Comparison of ENCODE assay signal across 36 cellular contexts in genomic region chr7:25399000-25399750, GRCh38.
"Had no signal": no experiment of that assay in that cellular context is flagged by ENCODE, and none has a peak within 500 bp of the region (broad histone marks: within the 10 kb centered on the region; RNA-seq: fewer than 3 reads in every experiment).

No MANE protein-coding gene starts in this region.

- H3K9me3 Mint-ChIP-seq: activated naive CD4-positive, alpha-beta T cell treated with anti-CD3 and anti-CD28 coated beads, Interleukin-2, amount 50 U/mL, for 24 hours; activated naive CD8-positive, alpha-beta T cell treated with anti-CD3 and anti-CD28 coated beads, Interleukin-2, amount 10 ng/mL, durations not matched to agents 7 days and 5 days; activated T-cell treated with anti-CD3 and anti-CD28 coated beads, Interleukin-2, amount 50 U/mL, for 24 hours; activated T-helper 2 cell treated with anti-CD3 and anti-CD28 coated beads, Interferon-gamma antibody, Interleukin-2, Interleukin-4, amounts not matched to agents 10 μg/mL and 5 μg/mL and 100 μg/mL, durations not matched to agents 14 hours and 24 hours and 36 hours had no signal

- H3K4me2 ChIP-seq: PC-9 had no signal

- H3K4me1 Mint-ChIP-seq: activated naive CD4-positive, alpha-beta T cell treated with anti-CD3 and anti-CD28 coated beads, Interleukin-2, amount 50 U/mL, for 24 hours had no signal

- H3K9me3 ChIP-seq: ascending aorta, MG63 had no signal

- H3K27me3 ChIP-seq: ascending aorta, cardiac muscle cell had no signal

- H2AFZ ChIP-seq: PC-9 had no signal

- DNase-seq: activated CD4-positive, alpha-beta T cell treated with anti-CD3 and anti-CD28 coated beads for 1 hour; activated CD4-positive, alpha-beta T cell treated with anti-CD3 and anti-CD28 coated beads for 48 hours; activated CD4-positive, alpha-beta T cell treated with anti-CD3 and anti-CD28 coated beads, Interleukin-2, amount 50 U/mL, for 48 hours; activated CD4-positive, CD25-positive, alpha-beta regulatory T cell; activated CD8-positive, alpha-beta T cell treated with anti-CD3 and anti-CD28 coated beads, Interleukin-2, amount 10 ng/mL, durations not matched to agents 7 days and 5 days; activated gamma-delta T cell; activated naive CD4-positive, alpha-beta T cell treated with Interleukin-2 at 50 U/mL for 16 hours; activated naive CD8-positive, alpha-beta T cell treated with anti-CD3 and anti-CD28 coated beads, Interleukin-2, amount 10 ng/mL, durations not matched to agents 7 days and 5 days; activated T-cell treated with anti-CD3 and anti-CD28 coated beads, Interleukin-2, amount 50 U/mL, for 24 hours; amygdala; Karpas-422; KBM-7; MG63; NCI-H1048; NCI-H1105 treated with DMSO at 0.1 percent for 48 hours; NCI-H1436; NCI-H187; NCI-H2029 treated with DMSO at 0.1 percent for 48 hours; NCI-H2107; NCI-H2171; NCI-H226; NCI-H446 treated with DMSO at 0.1 percent for 48 hours; NCI-H524; NCI-H748 treated with DMSO at 0.1 percent for 48 hours; PC-9; T-helper 1 cell; T-helper 2 cell; T-helper 9 cell; WERI-Rb-1 had no signal

- H3K4me3 Mint-ChIP-seq: activated CD8-positive, alpha-beta T cell treated with anti-CD3 and anti-CD28 coated beads, Interleukin-2, amount 10 ng/mL, durations not matched to agents 7 days and 5 days; activated naive CD4-positive, alpha-beta T cell treated with anti-CD3 and anti-CD28 coated beads, Interleukin-2, amount 50 U/mL, for 24 hours; activated naive CD8-positive, alpha-beta T cell treated with anti-CD3 and anti-CD28 coated beads, Interleukin-2, amount 10 ng/mL, durations not matched to agents 7 days and 5 days; activated T-cell treated with anti-CD3 and anti-CD28 coated beads, Interleukin-2, amount 50 U/mL, for 24 hours had no signal

- H3K36me3 Mint-ChIP-seq: activated naive CD4-positive, alpha-beta T cell treated with anti-CD3 and anti-CD28 coated beads, Interleukin-2, amount 50 U/mL, for 24 hours; activated naive CD8-positive, alpha-beta T cell treated with anti-CD3 and anti-CD28 coated beads, Interleukin-2, amount 10 ng/mL, durations not matched to agents 7 days and 5 days had no signal

- H3K27ac Mint-ChIP-seq: activated CD8-positive, alpha-beta T cell treated with anti-CD3 and anti-CD28 coated beads, Interleukin-2, amount 10 ng/mL, durations not matched to agents 7 days and 5 days; activated naive CD4-positive, alpha-beta T cell treated with anti-CD3 and anti-CD28 coated beads, Interleukin-2, amount 50 U/mL, for 24 hours; activated naive CD8-positive, alpha-beta T cell treated with anti-CD3 and anti-CD28 coated beads, Interleukin-2, amount 10 ng/mL, durations not matched to agents 7 days and 5 days; activated T-cell treated with anti-CD3 and anti-CD28 coated beads, Interleukin-2, amount 50 U/mL, for 24 hours; activated T-helper 2 cell treated with anti-CD3 and anti-CD28 coated beads, Interferon-gamma antibody, Interleukin-2, Interleukin-4, amounts not matched to agents 10 μg/mL and 5 μg/mL and 100 μg/mL, durations not matched to agents 14 hours and 24 hours and 36 hours had no signal

- H3K27ac ChIP-seq: ascending aorta, cardiac muscle cell, PC-9, RWPE1, SK-N-MC, WERI-Rb-1 had no signal

- ATAC-seq: activated CD8-positive, alpha-beta T cell treated with anti-CD3 and anti-CD28 coated beads, Interleukin-2, amount 10 ng/mL, durations not matched to agents 7 days and 5 days; Right ventricle myocardium inferior had no signal

- H3K4me1 ChIP-seq: ascending aorta had no signal
